In genomic region chr3:47646362-47646761, GRCh38 we compare ENCODE assay signal across 1 cellular context.
TF ChIP-seq lines count a peak whose summit lies in the region.

No MANE protein-coding gene starts in this region.

TF ChIP-seq in GM23338, 12 proteins besides CTCF, POLR2A, EP300 and RAD21 (continued from another document):
- TF ChIP-seq ZNF462 (CRISPR knock-in tag; IDR thresholded peaks at IDR 0.05) (no peak), NANOG (IDR thresholded peaks at IDR 0.05; ENCODE audit: borderline replicate concordance) (no peak)
